ENCODE assay signal across 18 cellular contexts in genomic region chr12:19764408-19764807, GRCh38.
A peak's percentile ranks its signal among the peaks of the same experiment; 100 is the strongest.
DNase-seq lines count a peak whose midpoint lies in the region; ATAC-seq, FAIRE-seq and TF ChIP-seq lines count a peak whose summit lies in the region.
"Had no signal": no experiment of that assay in that cellular context is flagged by ENCODE, and none has a peak within 500 bp of the region (broad histone marks: within the 10 kb centered on the region; RNA-seq: fewer than 3 reads in every experiment).

No MANE protein-coding gene starts in this region.

- H3K79me2 ChIP-seq in astrocyte (ENCODE audit: insufficient read depth, low read length) (no peaks in the 10 kb centered on the region), MM.1S (ENCODE audit: low read length) (no peaks in the 10 kb centered on the region)

- DNase-seq in A172 (ENCODE audit: low spot score) (peak; percentile 8), HCEC 1CT (peak; percentile 42), astrocyte (ENCODE audit: low read depth) (peak; percentile 77), fibroblast of pulmonary artery (ENCODE audit: low read depth) (peak; percentile 58), MM.1S (no peak), MG63 (no peak), DMS114 treated with DMSO at 0.1 percent for 48 hours (lab: John Stamatoyannopoulos, UW; ENCODE audit: unreplicated experiment) (no peak)
- DNase-seq: Caco-2, DMS53, GOT3, MV-4-11, NCI-H187 treated with DMSO at 0.1 percent for 48 hours, NCI-H2171 treated with DMSO at 0.1 percent for 48 hours, SJCRH30, SW 1271 had no signal

- no peaks in the 10 kb centered on the region for H3K36me3 Mint-ChIP-seq in astrocyte (ENCODE audit: low read depth, unreplicated experiment)
- H3K36me3 Mint-ChIP-seq: CD14-positive monocyte had no signal

- H3K9me3 Mint-ChIP-seq in astrocyte (ENCODE audit: unreplicated experiment), result no peaks in the 10 kb centered on the region

- H3K4me3 Mint-ChIP-seq in astrocyte (ENCODE audit: unreplicated experiment), result no peak overlapping the region
- H3K4me3 Mint-ChIP-seq: CD14-positive monocyte had no signal

- no peak overlapping the region for H3K4me2 ChIP-seq in astrocyte (ENCODE audit: low read length)
- H3K4me2 ChIP-seq in MM.1S (ENCODE audit: low read depth, low read length), result no peak overlapping the region

- no peak overlapping the region for H2AFZ ChIP-seq in astrocyte (ENCODE audit: low read depth, low read length)
- no peak overlapping the region for H2AFZ ChIP-seq in MM.1S (ENCODE audit: low read length)

- H3K27me3 Mint-ChIP-seq in astrocyte (ENCODE audit: low read depth, unreplicated experiment), result no peaks in the 10 kb centered on the region

- no peak for TF ChIP-seq CTCF in astrocyte (IDR thresholded peaks at IDR 0.05; ENCODE audit: insufficient read depth, low read depth, low read length)
- no peak for TF ChIP-seq CTCF in fibroblast of pulmonary artery (IDR thresholded peaks at IDR 0.05; ENCODE audit: low read length, missing control alignments)
- TF ChIP-seq CTCF in MM.1S (IDR thresholded peaks at IDR 0.05; ENCODE audit: low read length), result no peak

- H3K4me1 Mint-ChIP-seq in astrocyte (ENCODE audit: low read depth, unreplicated experiment), result peaks cover 19% of the 10 kb centered on the region

- H3K36me3 ChIP-seq in astrocyte (ENCODE audit: insufficient read depth, low read length) (no peaks in the 10 kb centered on the region), MM.1S (replicated peaks; ENCODE audit: insufficient read depth, low read length) (no peaks in the 10 kb centered on the region), MG63 (no peaks in the 10 kb centered on the region)
- H3K36me3 ChIP-seq: SJCRH30 had no signal

- H3K9me3 ChIP-seq in astrocyte (ENCODE audit: insufficient read depth, low read depth, low read length) (no peaks in the 10 kb centered on the region), MM.1S (replicated peaks; ENCODE audit: insufficient read depth, low read length) (no peaks in the 10 kb centered on the region), MG63 (no peaks in the 10 kb centered on the region)
- H3K9me3 ChIP-seq: Caco-2 had no signal

- H3K9ac ChIP-seq in astrocyte (ENCODE audit: low read length) (no peak overlapping the region), MM.1S (ENCODE audit: low read length) (no peak overlapping the region)

- no peak overlapping the region for H3K4me3 ChIP-seq in astrocyte (ENCODE audit: insufficient read depth, low read depth, low read length)
- no peak overlapping the region for H3K4me3 ChIP-seq in fibroblast of pulmonary artery (replicated peaks; ENCODE audit: low read depth, low read length)
- no peak overlapping the region for H3K4me3 ChIP-seq in MM.1S (ENCODE audit: low read length)
- no peak overlapping the region for H3K4me3 ChIP-seq in MG63
- H3K4me3 ChIP-seq: SJCRH30 had no signal

- H3F3A ChIP-seq in MM.1S (ENCODE audit: insufficient read depth, low read length), result no peaks in the 10 kb centered on the region

- no peaks in the 10 kb centered on the region for H3K9me2 ChIP-seq in MM.1S (replicated peaks; ENCODE audit: insufficient read depth, low read length)

- FAIRE-seq in astrocyte (lab: Jason Lieb, UNC), result no peak
- FAIRE-seq: HepG2 had no signal

- ATAC-seq in GM18861 (IDR thresholded peaks at IDR 0.05; ENCODE audit: unreplicated experiment), result no peak
- ATAC-seq: HepG2 had no signal

- no peak overlapping the region for H3K27ac Mint-ChIP-seq in astrocyte (ENCODE audit: unreplicated experiment)

- H3K27me3 ChIP-seq in astrocyte (ENCODE audit: insufficient read depth, low read length), result no peaks in the 10 kb centered on the region
- no peaks in the 10 kb centered on the region for H3K27me3 ChIP-seq in MM.1S (replicated peaks; ENCODE audit: insufficient read depth, low read length)
- H3K27me3 ChIP-seq in MG63, result no peaks in the 10 kb centered on the region
- H3K27me3 ChIP-seq: SJCRH30 had no signal

- peaks cover 5% of the 10 kb centered on the region for H3K4me1 ChIP-seq in astrocyte (ENCODE audit: insufficient read depth, low read length)
- H3K4me1 ChIP-seq in MM.1S (ENCODE audit: low read length), result no peaks in the 10 kb centered on the region
- H3K4me1 ChIP-seq: Caco-2, SJCRH30 had no signal

- H4K20me1 ChIP-seq in astrocyte (ENCODE audit: insufficient read depth, low read length) (no peaks in the 10 kb centered on the region), MM.1S (ENCODE audit: insufficient read depth, low read length) (no peaks in the 10 kb centered on the region)

- H3K27ac ChIP-seq in astrocyte (ENCODE audit: low read depth, low read length) (no peak overlapping the region), MM.1S (ENCODE audit: low read length) (no peak overlapping the region)
- H3K27ac ChIP-seq: SJCRH30 had no signal

Comparison
In these comparisons a context has a peak if more than half of its experiments do, and no peak if none do; other contexts are left out.
1. DNase-seq: peak in A172 (single experiment), HCEC 1CT (single experiment), astrocyte (single experiment) and fibroblast of pulmonary artery (single experiment); none in MM.1S (single experiment), MG63 (single experiment) and DMS114 treated with DMSO at 0.1 percent for 48 hours (single experiment).